In the genomic region with DNA sequence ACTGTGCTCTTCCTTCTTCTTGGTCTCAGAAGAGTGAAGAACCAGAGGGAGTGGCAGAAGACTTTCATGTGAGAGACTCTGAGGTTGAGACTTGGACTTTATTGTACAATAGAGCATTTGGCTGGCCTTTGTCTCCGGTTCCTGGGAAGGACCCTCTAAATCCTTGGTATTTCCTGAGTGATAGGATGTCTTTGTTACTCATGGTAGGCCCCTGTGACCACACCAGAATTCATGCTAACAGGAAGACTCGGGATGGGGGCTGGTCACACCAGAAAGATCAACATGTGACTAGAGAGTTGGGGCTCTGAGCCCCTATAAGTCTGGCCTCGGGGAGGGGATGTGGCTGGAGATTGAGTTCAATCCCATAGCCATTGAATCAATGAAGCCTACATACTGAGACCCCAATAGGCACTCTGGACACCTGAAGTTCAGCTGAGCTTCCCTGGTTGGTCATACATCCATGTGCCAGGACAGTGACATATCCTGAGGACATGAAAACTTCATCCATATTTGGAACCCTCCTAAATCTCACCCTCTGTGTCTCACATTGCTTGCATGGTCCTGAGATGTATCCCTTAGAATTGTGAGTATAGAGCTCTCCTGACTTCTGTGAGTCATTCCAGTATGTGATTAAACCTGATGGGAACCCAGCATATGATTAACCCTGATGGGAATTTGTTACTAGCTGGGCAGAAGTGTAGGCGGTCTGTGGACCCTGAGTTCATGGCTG, we compare ENCODE assay signal across 21 cellular contexts.
A peak's percentile ranks its signal among the peaks of the same experiment; 100 is the strongest.
DNase-seq lines count a peak whose midpoint lies in the region; ATAC-seq and TF ChIP-seq lines count a peak whose summit lies in the region.
"Had no signal": no experiment of that assay in that cellular context is flagged by ENCODE, and none has a peak within 500 bp of the region (broad histone marks: within the 10 kb centered on the region; RNA-seq: fewer than 3 reads in every experiment).

No MANE protein-coding gene starts in this region.

- no peak for TF ChIP-seq POLR2A in prostate gland (IDR thresholded peaks at IDR 0.05)

- ATAC-seq in left ventricle myocardium superior (no peak), GM18861 (IDR thresholded peaks at IDR 0.05; ENCODE audit: unreplicated experiment) (no peak)

- H3K27me3 Mint-ChIP-seq in type B pancreatic cell = peaks cover 31% of the 10 kb centered on the region

- H3K36me3 ChIP-seq in left ventricle myocardium inferior = no peaks in the 10 kb centered on the region
- H3K36me3 ChIP-seq in prostate gland = no peaks in the 10 kb centered on the region
- H3K36me3 ChIP-seq: breast epithelium, uterus had no signal

- no peak overlapping the region for H3K27ac Mint-ChIP-seq in type B pancreatic cell
- H3K27ac Mint-ChIP-seq: activated naive CD8-positive, alpha-beta T cell treated with anti-CD3 and anti-CD28 coated beads, Interleukin-2, amount 10 ng/mL, durations not matched to agents 7 days and 5 days; dendritic cell treated with granulocyte-macrophage colony-stimulating factor and Interleukin-4, amounts not matched to agents 40 ng/mL and 50 ng/mL, for 4 days; mesothelial cell of epicardium had no signal

- H3K27me3 ChIP-seq in left ventricle myocardium inferior (ENCODE audit: low read depth) (no peaks in the 10 kb centered on the region), prostate gland (replicated peaks; ENCODE audit: insufficient read depth) (no peaks in the 10 kb centered on the region)
- H3K27me3 ChIP-seq: breast epithelium, uterus had no signal

- H3K4me3 ChIP-seq in left ventricle myocardium inferior (no peak overlapping the region), choroid plexus epithelial cell (ENCODE audit: low read depth, low read length) (no peak overlapping the region), prostate gland (no peak overlapping the region)
- H3K4me3 ChIP-seq: breast epithelium, uterus had no signal

- H3K4me1 ChIP-seq in left ventricle myocardium inferior (peaks cover 61% of the 10 kb centered on the region), prostate gland (replicated peaks) (no peaks in the 10 kb centered on the region)
- H3K4me1 ChIP-seq: breast epithelium had no signal

- no peaks in the 10 kb centered on the region for H3K9me3 ChIP-seq in left ventricle myocardium inferior (replicated peaks)
- no peaks in the 10 kb centered on the region for H3K9me3 ChIP-seq in prostate gland
- H3K9me3 ChIP-seq: breast epithelium, uterus had no signal

- intact Hi-C loops in left ventricle myocardium inferior (cut with micrococcal nuclease) (no loop called here), left ventricle myocardium superior (cut with micrococcal nuclease) (no loop called here), prostate gland (cut with DNase I) (loop anchor here (10.0 kb wide), 1 partner anchor 202 kb away; a partner anchor contains a TSS)

- DNase-seq in left ventricle myocardium inferior (no peak), left ventricle myocardium superior (no peak), choroid plexus epithelial cell (ENCODE audit: low read depth) (peak; percentile 47), kidney tubule cell (ENCODE audit: low spot score) (peak; percentile 80), type B pancreatic cell (ENCODE audit: extremely low spot score, unreplicated experiment) (peak; percentile 20), prostate gland (ENCODE audit: low spot score) (no peak), LoVo (ENCODE audit: low spot score) (no peak)
- DNase-seq: activated naive CD8-positive, alpha-beta T cell treated with anti-CD3 and anti-CD28 coated beads, Interleukin-2, amount 10 ng/mL, durations not matched to agents 7 days and 5 days; C1 segment of cervical spinal cord; HCEC 1CT; NCI-H1436 treated with DMSO at 0.1 percent for 48 hours; NCI-H524 treated with DMSO at 0.1 percent for 48 hours; stimulated activated CD4-positive, alpha-beta T cell treated with anti-CD3 and anti-CD28 coated beads, Interleukin-12 subunit alpha, Interleukin-12 subunit beta, amount 100 ng/mL, for 4 hours; T1000 had no signal

- H3K36me3 Mint-ChIP-seq in type B pancreatic cell = no peaks in the 10 kb centered on the region
- H3K36me3 Mint-ChIP-seq: activated naive CD8-positive, alpha-beta T cell treated with anti-CD3 and anti-CD28 coated beads, Interleukin-2, amount 10 ng/mL, durations not matched to agents 7 days and 5 days; mesothelial cell of epicardium had no signal

- H3K4me1 Mint-ChIP-seq in type B pancreatic cell (ENCODE audit: unreplicated experiment) = peaks cover 36% of the 10 kb centered on the region

- H3K4me3 Mint-ChIP-seq in type B pancreatic cell = no peak overlapping the region
- H3K4me3 Mint-ChIP-seq: activated naive CD8-positive, alpha-beta T cell treated with anti-CD3 and anti-CD28 coated beads, Interleukin-2, amount 10 ng/mL, durations not matched to agents 7 days and 5 days; dendritic cell treated with granulocyte-macrophage colony-stimulating factor and Interleukin-4, amounts not matched to agents 40 ng/mL and 50 ng/mL, for 4 days; mesothelial cell of epicardium had no signal

- no peaks in the 10 kb centered on the region for H3K9me3 Mint-ChIP-seq in type B pancreatic cell
- H3K9me3 Mint-ChIP-seq: activated naive CD8-positive, alpha-beta T cell treated with anti-CD3 and anti-CD28 coated beads, Interleukin-2, amount 10 ng/mL, durations not matched to agents 7 days and 5 days; dendritic cell treated with granulocyte-macrophage colony-stimulating factor and Interleukin-4, amounts not matched to agents 40 ng/mL and 50 ng/mL, for 4 days; mesothelial cell of epicardium; nephron had no signal

- TF ChIP-seq CTCF in left ventricle myocardium inferior (IDR thresholded peaks at IDR 0.05; ENCODE audit: borderline replicate concordance) = no peak
- TF ChIP-seq CTCF in choroid plexus epithelial cell (conservative IDR thresholded peaks at IDR 0.05; ENCODE audit: low read depth, low read length) = no peak
- no peak for TF ChIP-seq CTCF in type B pancreatic cell (conservative IDR thresholded peaks at IDR 0.05)
- no peak for TF ChIP-seq CTCF in prostate gland (IDR thresholded peaks at IDR 0.05)

- WGBS in prostate gland = 86% methylated on average over 4 of the region's 4 CpGs

- H3K27ac ChIP-seq in left ventricle myocardium inferior (replicated peaks) (peak overlapping the region; percentile 47), prostate gland (no peak overlapping the region)
- H3K27ac ChIP-seq: breast epithelium, epithelial cell of prostate, uterus had no signal

Comparison
In these comparisons a context has a peak if more than half of its experiments do, and no peak if none do; other contexts are left out.
1. DNase-seq: peak in choroid plexus epithelial cell (single experiment), kidney tubule cell (single experiment) and type B pancreatic cell (single experiment); none in left ventricle myocardium inferior (single experiment), left ventricle myocardium superior (single experiment), prostate gland (single experiment) and LoVo (single experiment).